Comparison of ENCODE assay signal across 8 cellular contexts in genomic region chr12:132559652-132560420, GRCh38. TPM values are rescaled to one million over a fixed set of nuclear protein-coding genes. Genes with fewer than 3 reads are reported as not detected.
A peak's percentile ranks its signal among the peaks of the same experiment; 100 is the strongest.
DNase-seq lines count a peak whose midpoint lies in the region; ATAC-seq and TF ChIP-seq lines count a peak whose summit lies in the region.

No MANE protein-coding gene starts in this region.

- POLR2A ChIA-PET in activated CD8-positive, alpha-beta T cell treated with anti-CD3 and anti-CD28 coated beads for 36 hours (lab: Charles Lee) = no interaction called here

- ATAC-seq in activated CD8-positive, alpha-beta T cell treated with anti-CD3 and anti-CD28 coated beads for 36 hours = peak; percentile 50
- ATAC-seq in naive B cell (ENCODE audit: low read depth in 2 of 2) (peak; percentile 26 to 32), GM19035 (IDR thresholded peaks at IDR 0.05; ENCODE audit: unreplicated experiment) (no peak)

- DNase-seq in Ammon's horn (ENCODE audit: low spot score) (peak; percentile 45), GM19238 (ENCODE audit: insufficient read length, low spot score) (peak; percentile 52), NCI-H2227 (lab: John Stamatoyannopoulos, UW; ENCODE audit: unreplicated experiment) (peak; percentile 86), esophagus squamous epithelium (lab: John Stamatoyannopoulos, UW) (no peak), naive B cell (peak; percentile 38)
- peak; percentile 41 for DNase-seq in activated CD8-positive, alpha-beta T cell treated with anti-CD3 and anti-CD28 coated beads for 36 hours

- H3K4me1 Mint-ChIP-seq in activated CD8-positive, alpha-beta T cell treated with anti-CD3 and anti-CD28 coated beads for 36 hours (ENCODE audit: low read depth) = peaks cover 21% of the 10 kb centered on the region
- peaks cover 28 to 50% (median 33%) of the 10 kb centered on the region in 3 donors for H3K4me1 Mint-ChIP-seq in naive B cell

- TF ChIP-seq POLR2A in esophagus squamous epithelium (IDR thresholded peaks at IDR 0.05) = peak in 1 of 4 donors; percentile 31

- peak overlapping the region; percentile 76 for H3K4me3 Mint-ChIP-seq in activated CD8-positive, alpha-beta T cell treated with anti-CD3 and anti-CD28 coated beads for 36 hours
- peak overlapping the region; percentile 78 to 93 (median 88) for H3K4me3 Mint-ChIP-seq in naive B cell

- CTCF ChIA-PET in activated CD8-positive, alpha-beta T cell treated with anti-CD3 and anti-CD28 coated beads for 36 hours (lab: Charles Lee) = interaction anchor here (2.4 kb wide), 1 partner anchor 146 kb away, joined by 8 read pairs; no protein-coding TSS in a partner anchor

- H3K36me3 Mint-ChIP-seq in activated CD8-positive, alpha-beta T cell treated with anti-CD3 and anti-CD28 coated beads for 36 hours (ENCODE audit: low read depth) = peaks cover 3% of the 10 kb centered on the region
- peaks cover 0 to 5% of the 10 kb centered on the region in 2 donors for H3K36me3 Mint-ChIP-seq in naive B cell

- no peak overlapping the region for H3K27ac Mint-ChIP-seq in activated CD8-positive, alpha-beta T cell treated with anti-CD3 and anti-CD28 coated beads for 36 hours
- peak overlapping the region in 3 of 6 donors; percentile 86 to 98 (median 90) for H3K27ac Mint-ChIP-seq in naive B cell

- TF ChIP-seq CTCF in activated CD8-positive, alpha-beta T cell treated with anti-CD3 and anti-CD28 coated beads for 36 hours (IDR thresholded peaks at IDR 0.05) = no peak
- no peak for TF ChIP-seq CTCF in esophagus squamous epithelium (IDR thresholded peaks at IDR 0.05)

- peaks cover 14% of the 10 kb centered on the region for H3K27me3 Mint-ChIP-seq in activated CD8-positive, alpha-beta T cell treated with anti-CD3 and anti-CD28 coated beads for 36 hours
- H3K27me3 Mint-ChIP-seq in naive B cell = no peaks in the 10 kb centered on the region

- peaks cover 0 to 1% (median 0%) of the 10 kb centered on the region in 3 donors for H3K36me3 ChIP-seq in esophagus squamous epithelium
- no peaks in the 10 kb centered on the region for H3K36me3 ChIP-seq in thymus (ENCODE audit: control insufficient read depth, insufficient read depth)

- H3K9me3 ChIP-seq in esophagus squamous epithelium = no peaks in the 10 kb centered on the region
- H3K9me3 ChIP-seq in thymus (ENCODE audit: control insufficient read depth) = no peaks in the 10 kb centered on the region

- peaks cover 0 to 10% (median 0%) of the 10 kb centered on the region in 4 donors for H3K27me3 ChIP-seq in esophagus squamous epithelium
- H3K27me3 ChIP-seq in thymus (ENCODE audit: control insufficient read depth, insufficient read depth) = peaks cover 2% of the 10 kb centered on the region

- WGBS in esophagus squamous epithelium, 2 donors = 0% methylated on average over 4 of the region's 109 CpGs; no CpG with 5 or more reads in 1 of the 2 donors
- under 1% methylated on average over 109 of the region's 109 CpGs for WGBS in thymus

- H3K9me3 Mint-ChIP-seq in activated CD8-positive, alpha-beta T cell treated with anti-CD3 and anti-CD28 coated beads for 36 hours = no peaks in the 10 kb centered on the region
- H3K9me3 Mint-ChIP-seq in naive B cell = peaks cover 0 to 2% (median 0%) of the 10 kb centered on the region in 7 donors

- peak overlapping the region; percentile 51 to 73 (median 59) for H3K4me3 ChIP-seq in esophagus squamous epithelium
- H3K4me3 ChIP-seq in thymus (ENCODE audit: low read length) = peak overlapping the region; percentile 70

- H3K4me1 ChIP-seq in esophagus squamous epithelium (peaks cover 13 to 30% (median 20%) of the 10 kb centered on the region in 3 donors), thymus (ENCODE audit: control insufficient read depth, insufficient read depth, low read length) (peaks cover 22% of the 10 kb centered on the region)

- intact Hi-C loops in activated CD8-positive, alpha-beta T cell treated with anti-CD3 and anti-CD28 coated beads for 36 hours (cut with micrococcal nuclease) = loop anchor here (10.0 kb wide), 1 partner anchor 145 kb away; no protein-coding TSS in a partner anchor
- intact Hi-C loops in esophagus squamous epithelium (cut with DNase I) = no loop called here

- peak overlapping the region in 3 of 4 donors; percentile 11 to 52 (median 50) for H3K27ac ChIP-seq in esophagus squamous epithelium
- no peak overlapping the region for H3K27ac ChIP-seq in thymus (ENCODE audit: low read depth)

RNA-seq across cellular contexts. Expression of gene LRCOL1, which starts 50.5 kb away (rescaled TPM):
- not detected for total RNA-seq in activated CD8-positive, alpha-beta T cell treated with anti-CD3 and anti-CD28 coated beads for 36 hours
- 1 to 10 TPM in 1 of 4 donors, not detected in 3; 1.5 TPM for total RNA-seq in esophagus squamous epithelium
- polyA plus RNA-seq in naive B cell (ENCODE audit: low read depth in 6 of 6) (not detected), thymus (1.1 TPM)

RNA-seq across cellular contexts. Expression of gene P2RX2, which starts 58.7 kb away (rescaled TPM):
- total RNA-seq in activated CD8-positive, alpha-beta T cell treated with anti-CD3 and anti-CD28 coated beads for 36 hours = not detected
- 1 to 10 TPM in 1 of 4 donors, under 1 TPM in 1, not detected in 2; 0.35 to 8.0 TPM for total RNA-seq in esophagus squamous epithelium
- polyA plus RNA-seq in naive B cell (ENCODE audit: low read depth in 6 of 6) = not detected
- 2.5 TPM for polyA plus RNA-seq in thymus
